26 cellular contexts compared by ENCODE assay signal in the genomic region with DNA sequence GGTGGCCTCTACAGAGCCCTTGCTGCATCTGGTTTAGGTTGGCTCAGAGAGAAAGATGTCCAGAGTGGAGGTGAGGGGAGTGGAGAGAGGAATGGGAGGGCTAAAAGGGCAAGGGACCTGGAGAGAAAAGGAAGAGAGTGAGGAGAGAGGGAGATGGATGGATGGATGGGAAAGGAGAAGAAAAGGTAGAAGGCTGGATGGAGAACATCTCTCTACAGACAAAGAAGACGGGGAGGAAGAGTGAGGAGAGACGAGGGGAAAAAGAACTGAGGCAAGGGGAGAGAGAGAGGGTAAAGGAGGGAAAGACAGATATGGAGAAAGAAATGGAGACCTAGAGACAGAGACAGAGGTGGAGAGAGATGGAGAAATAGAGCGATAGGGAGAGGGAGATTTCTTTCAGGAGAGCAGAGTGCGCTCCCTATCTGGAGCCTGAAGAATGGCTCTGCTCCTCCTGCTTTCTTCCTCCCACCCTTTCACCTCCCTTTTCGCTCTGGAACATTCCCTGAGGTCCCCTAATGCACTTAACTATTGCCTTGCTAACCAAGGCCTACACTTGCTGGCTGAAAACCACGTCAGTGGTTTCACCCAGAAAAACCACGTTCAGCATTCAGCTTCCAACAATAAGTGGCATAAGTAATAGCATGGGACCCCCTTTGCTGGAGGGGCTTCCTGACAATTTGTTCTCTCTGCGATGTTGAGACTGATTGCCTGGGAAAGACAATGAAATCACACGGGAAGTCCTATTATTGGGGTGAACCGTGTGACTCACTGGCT.
"Had no signal": no experiment of that assay in that cellular context is flagged by ENCODE, and none has a peak within 500 bp of the region (broad histone marks: within the 10 kb centered on the region; RNA-seq: fewer than 3 reads in every experiment).

No MANE protein-coding gene starts in this region.

- H3K9me3 Mint-ChIP-seq: activated CD4-positive, alpha-beta memory T cell treated with anti-CD3 and anti-CD28 coated beads, Interleukin-2, amount 10 ng/mL, durations not matched to agents 7 days and 5 days; activated CD4-positive, alpha-beta T cell treated with anti-CD3 and anti-CD28 coated beads, Interleukin-2, amount 10 ng/mL, durations not matched to agents 7 days and 5 days; activated T-cell treated with anti-CD3 and anti-CD28 coated beads, Interleukin-2, amount 50 U/mL, for 4 hours; activated T-helper 17 cell treated with anti-CD3 and anti-CD28 coated beads, Interleukin-2, amount 50 U/mL, for 72 hours had no signal

- H3K27me3 Mint-ChIP-seq: activated CD4-positive, alpha-beta memory T cell treated with anti-CD3 and anti-CD28 coated beads, Interleukin-2, amount 10 ng/mL, durations not matched to agents 7 days and 5 days; activated CD4-positive, alpha-beta T cell treated with anti-CD3 and anti-CD28 coated beads, Interleukin-2, amount 10 ng/mL, durations not matched to agents 7 days and 5 days; activated naive CD8-positive, alpha-beta T cell; activated T-helper 17 cell treated with anti-CD3 and anti-CD28 coated beads, Interleukin-2, amount 50 U/mL, for 72 hours had no signal

- H3K36me3 Mint-ChIP-seq: activated naive CD8-positive, alpha-beta T cell had no signal

- H3K4me3 Mint-ChIP-seq: activated CD4-positive, alpha-beta memory T cell treated with anti-CD3 and anti-CD28 coated beads, Interleukin-2, amount 10 ng/mL, durations not matched to agents 7 days and 5 days; activated CD4-positive, alpha-beta T cell treated with anti-CD3 and anti-CD28 coated beads, Interleukin-2, amount 10 ng/mL, durations not matched to agents 7 days and 5 days; activated naive CD8-positive, alpha-beta T cell; activated T-cell treated with anti-CD3 and anti-CD28 coated beads, Interleukin-2, amount 50 U/mL, for 4 hours; activated T-helper 17 cell treated with anti-CD3 and anti-CD28 coated beads, Interleukin-2, amount 50 U/mL, for 72 hours had no signal

- H3K36me3 ChIP-seq: esophagus squamous epithelium, gastroesophageal sphincter, heart right ventricle had no signal

- H3K27me3 ChIP-seq: esophagus squamous epithelium had no signal

- H3K9me3 ChIP-seq: esophagus squamous epithelium, gastroesophageal sphincter, heart right ventricle had no signal

- H3K4me1 Mint-ChIP-seq: activated CD4-positive, alpha-beta memory T cell treated with anti-CD3 and anti-CD28 coated beads, Interleukin-2, amount 10 ng/mL, durations not matched to agents 7 days and 5 days; activated CD4-positive, alpha-beta T cell treated with anti-CD3 and anti-CD28 coated beads, Interleukin-2, amount 10 ng/mL, durations not matched to agents 7 days and 5 days; activated T-helper 17 cell treated with anti-CD3 and anti-CD28 coated beads, Interleukin-2, amount 50 U/mL, for 72 hours had no signal

- ATAC-seq: activated T-cell treated with anti-CD3 and anti-CD28 coated beads, Interleukin-2, amount 50 U/mL, for 4 hours; activated T-helper 17 cell treated with anti-CD3 and anti-CD28 coated beads, Interleukin-2, amount 50 U/mL, for 72 hours; gastroesophageal sphincter; heart right ventricle had no signal

- H3K27ac Mint-ChIP-seq: activated CD4-positive, alpha-beta memory T cell treated with anti-CD3 and anti-CD28 coated beads, Interleukin-2, amount 10 ng/mL, durations not matched to agents 7 days and 5 days; activated CD4-positive, alpha-beta T cell treated with anti-CD3 and anti-CD28 coated beads, Interleukin-2, amount 10 ng/mL, durations not matched to agents 7 days and 5 days; activated naive CD8-positive, alpha-beta T cell; activated T-helper 17 cell treated with anti-CD3 and anti-CD28 coated beads, Interleukin-2, amount 50 U/mL, for 72 hours had no signal

- H3K4me3 ChIP-seq: esophagus squamous epithelium, gastroesophageal sphincter, heart right ventricle had no signal

- FAIRE-seq: astrocyte, colon, endometrium, endothelial cell of umbilical vein had no signal

- DNase-seq: activated CD4-positive, alpha-beta memory T cell treated with anti-CD3 and anti-CD28 coated beads, Interleukin-2, amount 10 ng/mL, durations not matched to agents 7 days and 5 days; activated CD4-positive, alpha-beta T cell treated with anti-CD3 and anti-CD28 coated beads for 1 hour; activated CD4-positive, alpha-beta T cell treated with anti-CD3 and anti-CD28 coated beads for 4 hours; activated CD4-positive, alpha-beta T cell treated with anti-CD3 and anti-CD28 coated beads, Interleukin-2, amount 10 ng/mL, durations not matched to agents 7 days and 5 days; activated CD4-positive, alpha-beta T cell treated with anti-CD3 and anti-CD28 coated beads, Interleukin-2, amount 50 U/mL, for 4 hours; activated effector memory CD4-positive, alpha-beta T cell treated with Interleukin-2 at 50 U/mL for 16 hours; activated gamma-delta T cell treated with Interleukin-2 at 50 U/mL for 16 hours; activated naive CD4-positive, alpha-beta T cell treated with anti-CD3 and anti-CD28 coated beads, Interleukin-2, amount 50 U/mL, for 16 hours; activated naive CD4-positive, alpha-beta T cell treated with Interleukin-2 at 50 U/mL for 16 hours; activated T-cell treated with anti-CD3 and anti-CD28 coated beads, Interleukin-2, amount 50 U/mL, for 4 hours; amniotic stem cell; anterior cingulate cortex; caudate nucleus; effector CD8-positive, alpha-beta T cell; esophagus squamous epithelium; foreskin melanocyte; heart right ventricle; T-helper 2 cell had no signal

- H3K4me1 ChIP-seq: esophagus squamous epithelium, gastroesophageal sphincter, heart right ventricle had no signal

- H3K27ac ChIP-seq: epithelial cell of prostate, esophagus squamous epithelium, gastroesophageal sphincter, heart right ventricle had no signal
